ENCODE assay signal across 1 cellular context in genomic region chr2:28366496-28367282, GRCh38.
TF ChIP-seq lines count a peak whose summit lies in the region.

No MANE protein-coding gene starts in this region.

TF ChIP-seq in K562, 482 proteins besides CTCF, POLR2A, EP300 and RAD21 (continued from another document and continues in another):
- TF ChIP-seq REST (CRISPR knock-in tag; IDR thresholded peaks at IDR 0.05; ENCODE audit: low read depth) (peak; percentile 90), RBBP5 (IDR thresholded peaks at IDR 0.05; ENCODE audit: borderline replicate concordance, insufficient read depth, low read length, poor library complexity, severe bottlenecking) (peak; percentile 77), POLR2B (IDR thresholded peaks at IDR 0.05; ENCODE audit: low read depth, partially characterized antibody) (peak; percentile 73), BCOR (IDR thresholded peaks at IDR 0.05) (peak; percentile 59), ZBTB5 (IDR thresholded peaks at IDR 0.05) (no peak), ZNF282 (CRISPR knock-in tag; IDR thresholded peaks at IDR 0.05) (no peak), CREM (IDR thresholded peaks at IDR 0.05; ENCODE audit: low read depth) (peak; percentile 46; the same call in 1 of the 2 replicates), TCF15 (CRISPR knock-in tag; IDR thresholded peaks at IDR 0.05) (no peak), HLTF (IDR thresholded peaks at IDR 0.05) (no peak), ZNF175 (CRISPR knock-in tag; IDR thresholded peaks at IDR 0.05; ENCODE audit: low read depth) (peak; percentile 85), ILF3 (IDR thresholded peaks at IDR 0.05; ENCODE audit: borderline replicate concordance) (no peak), TEAD2 (tag; IDR thresholded peaks at IDR 0.05) (no peak), GABPA (tag; conservative IDR thresholded peaks at IDR 0.05; ENCODE audit: low read depth) (peak; percentile 47; the same call in 1 of the 2 replicates), RBM39 (optimal IDR thresholded peaks at IDR 0.05; ENCODE audit: low read depth, low read length) (peak; percentile 78), FOSL1 (tag; conservative IDR thresholded peaks at IDR 0.05) (no peak; the same call in 1 of the 2 replicates), NFYB (IDR thresholded peaks at IDR 0.05; ENCODE audit: extremely low read depth, insufficient read length) (no peak), PML (IDR thresholded peaks at IDR 0.05; ENCODE audit: low read length) (peak; percentile 54), FOXP4 (CRISPR knock-in tag; IDR thresholded peaks at IDR 0.05; ENCODE audit: borderline replicate concordance) (peak; percentile 56; the same call in 1 of the 2 replicates), MLLT1 (IDR thresholded peaks at IDR 0.05) (peak in 1 of 2 experiments; percentile 87; a peak in 2 of 4 replicates), RNF2 (IDR thresholded peaks at IDR 0.05) (peak; percentile 92), ZC3H4 (CRISPR knock-in tag; IDR thresholded peaks at IDR 0.05; ENCODE audit: borderline replicate concordance) (no peak), DIDO1 (tag; IDR thresholded peaks at IDR 0.05; ENCODE audit: low read depth) (no peak), ZNF165 (CRISPR knock-in tag; IDR thresholded peaks at IDR 0.05; ENCODE audit: borderline replicate concordance) (0 out of 2 replicates have a peak, but pooled peaks have one; percentile 39), HMBOX1 (IDR thresholded peaks at IDR 0.05) (peak; percentile 53; the same call in 1 of the 2 replicates), ELK1 (CRISPR knock-in tag; IDR thresholded peaks at IDR 0.05) (no peak), MYNN (IDR thresholded peaks at IDR 0.05) (peak; percentile 76), MYNN (CRISPR knock-in tag; IDR thresholded peaks at IDR 0.05) (no peak), NFRKB (IDR thresholded peaks at IDR 0.05; ENCODE audit: low read depth) (peak; percentile 69), BACH1 (tag; IDR thresholded peaks at IDR 0.05) (peak; percentile 72; the same call in 1 of the 2 replicates), RBM25 (IDR thresholded peaks at IDR 0.05; ENCODE audit: low read depth, low read length, severe bottlenecking) (no peak), MTA3 (IDR thresholded peaks at IDR 0.05; ENCODE audit: borderline replicate concordance) (peak; percentile 84; the same call in 1 of the 2 replicates), ATF2 (CRISPR knock-in tag; IDR thresholded peaks at IDR 0.05) (no peak), E2F4 (CRISPR knock-in tag; IDR thresholded peaks at IDR 0.05; ENCODE audit: low read depth) (no peak), IRF1 (CRISPR knock-in tag; IDR thresholded peaks at IDR 0.05; ENCODE audit: borderline replicate concordance) (no peak)
